ENCODE assay signal across 15 cellular contexts in genomic region chr15:89910891-89911626, GRCh38. TPM values are rescaled to one million over a fixed set of nuclear protein-coding genes. Genes with fewer than 3 reads are reported as not detected.
DNase-seq lines count a peak whose midpoint lies in the region; ATAC-seq, FAIRE-seq and TF ChIP-seq lines count a peak whose summit lies in the region.
"Had no signal": no experiment of that assay in that cellular context is flagged by ENCODE, and none has a peak within 500 bp of the region (broad histone marks: within the 10 kb centered on the region; RNA-seq: fewer than 3 reads in every experiment).

No MANE protein-coding gene starts in this region.

- WGBS in pancreas, 2 donors = 31 to 46% methylated on average over 6 of the region's 6 CpGs

- DNase-seq in GM12891 (ENCODE audit: insufficient read length, low spot score) = no peak
- peak; percentile 31 for DNase-seq in left lobe of liver (ENCODE audit: low spot score)
- DNase-seq in pancreas = peak in 4 of 6 donors; percentile 45 to 74 (median 67)
- no peak for DNase-seq in NCI-H2196 (lab: John Stamatoyannopoulos, UW; ENCODE audit: unreplicated experiment)
- no peak for DNase-seq in GF-D8 (lab: John Stamatoyannopoulos, UW)
- no peak for DNase-seq in effector memory CD8-positive, alpha-beta T cell
- DNase-seq: activated CD4-positive, alpha-beta T cell treated with anti-CD3 and anti-CD28 coated beads, Interleukin-2, amount 50 U/mL, for 4 hours; aorta; CD8-positive, alpha-beta T cell; NCI-H2171 treated with DMSO at 0.1 percent for 48 hours; T-helper 17 cell had no signal

- H3K79me2 ChIP-seq in OCI-LY3 (ENCODE audit: low read length) = no peaks in the 10 kb centered on the region

- no peak for TF ChIP-seq CTCF in OCI-LY3 (IDR thresholded peaks at IDR 0.05; ENCODE audit: low read depth, low read length)
- no peak for TF ChIP-seq CTCF in pancreas (IDR thresholded peaks at IDR 0.05)

- H3K27me3 ChIP-seq in OCI-LY3 (ENCODE audit: low read depth, low read length) = no peaks in the 10 kb centered on the region
- H3K27me3 ChIP-seq in pancreas = no peaks in the 10 kb centered on the region

- H3K36me3 ChIP-seq in OCI-LY3 (replicated peaks; ENCODE audit: low read depth, low read length) (no peaks in the 10 kb centered on the region), pancreas (peaks cover 0 to 10% (median 0%) of the 10 kb centered on the region in 3 donors)

- no peaks in the 10 kb centered on the region for H3K36me3 Mint-ChIP-seq in effector memory CD8-positive, alpha-beta T cell (ENCODE audit: insufficient read depth)
- H3K36me3 Mint-ChIP-seq: CD8-positive, alpha-beta T cell had no signal

- peak overlapping the region; percentile 0; the same call in 1 of the 2 replicates for H3K9ac ChIP-seq in OCI-LY3 (ENCODE audit: low read length)

- H4K20me1 ChIP-seq in OCI-LY3 (ENCODE audit: insufficient read depth, low read length) = no peaks in the 10 kb centered on the region

- ATAC-seq in left lobe of liver = no peak
- peak; percentile 58 to 76 (median 74) for ATAC-seq in pancreas
- no peak for ATAC-seq in effector memory CD8-positive, alpha-beta T cell (replicated peaks)
- ATAC-seq: CD8-positive, alpha-beta T cell; T-helper 17 cell had no signal

- H3K9me3 Mint-ChIP-seq in effector memory CD8-positive, alpha-beta T cell = no peaks in the 10 kb centered on the region
- H3K9me3 Mint-ChIP-seq: activated T-helper 1 cell treated with anti-CD3 and anti-CD28 coated beads, Interleukin-12 subunit alpha, Interleukin-12 subunit beta, Interleukin-2, Interleukin-4 antibody, amounts not matched to agents 30 ng/mL and 10 ng/mL and 1 ng/mL, durations not matched to agents 14 hours and 24 hours and 36 hours; CD8-positive, alpha-beta T cell; stimulated activated naive CD8-positive, alpha-beta T cell treated with anti-CD3 and anti-CD28 coated beads, Interleukin-15, Interleukin-2, amounts not matched to agents 100 ng/mL and 50 ng/mL, for 24 hours had no signal

- H3K4me1 ChIP-seq in OCI-LY3 (ENCODE audit: low read length) (peaks cover 24% of the 10 kb centered on the region), pancreas (peaks cover 0 to 20% (median 10%) of the 10 kb centered on the region in 3 donors)

- no peaks in the 10 kb centered on the region for H3K9me3 ChIP-seq in OCI-LY3 (ENCODE audit: insufficient read depth, low read length)
- no peaks in the 10 kb centered on the region for H3K9me3 ChIP-seq in pancreas

- no peak overlapping the region for H3K4me3 Mint-ChIP-seq in effector memory CD8-positive, alpha-beta T cell
- H3K4me3 Mint-ChIP-seq: activated T-helper 1 cell treated with anti-CD3 and anti-CD28 coated beads, Interleukin-12 subunit alpha, Interleukin-12 subunit beta, Interleukin-2, Interleukin-4 antibody, amounts not matched to agents 30 ng/mL and 10 ng/mL and 1 ng/mL, durations not matched to agents 14 hours and 24 hours and 36 hours; T-helper 17 cell had no signal

- no peak overlapping the region for H3K27ac Mint-ChIP-seq in effector memory CD8-positive, alpha-beta T cell
- H3K27ac Mint-ChIP-seq: activated T-helper 1 cell treated with anti-CD3 and anti-CD28 coated beads, Interleukin-12 subunit alpha, Interleukin-12 subunit beta, Interleukin-2, Interleukin-4 antibody, amounts not matched to agents 30 ng/mL and 10 ng/mL and 1 ng/mL, durations not matched to agents 14 hours and 24 hours and 36 hours; CD8-positive, alpha-beta T cell; stimulated activated naive CD8-positive, alpha-beta T cell treated with anti-CD3 and anti-CD28 coated beads, Interleukin-15, Interleukin-2, amounts not matched to agents 100 ng/mL and 50 ng/mL, for 24 hours; T-helper 17 cell had no signal

- H3K27me3 Mint-ChIP-seq in effector memory CD8-positive, alpha-beta T cell = peaks cover 51 to 75% of the 10 kb centered on the region in 2 donors

- H3K4me2 ChIP-seq in OCI-LY3 (ENCODE audit: low read length) = peak overlapping the region; percentile 38

- H3K4me1 Mint-ChIP-seq in effector memory CD8-positive, alpha-beta T cell (ENCODE audit: low read depth in 2 of 2) = peaks cover 0 to 1% of the 10 kb centered on the region in 2 donors

- no peak for TF ChIP-seq POLR2A in GM12891 (IDR thresholded peaks at IDR 0.05; ENCODE audit: low read depth, low read length)

- intact Hi-C loops in pancreas (cut with DNase I) = no loop called here

- H3K27ac ChIP-seq in OCI-LY3 (ENCODE audit: low read length) (peak overlapping the region; percentile 60), pancreas (peak overlapping the region in 3 of 4 donors; percentile 2 to 90 (median 83))

- no peak overlapping the region for H2AFZ ChIP-seq in OCI-LY3 (ENCODE audit: low read depth, low read length)

- H3K4me3 ChIP-seq in OCI-LY3 (ENCODE audit: low read length) = no peak overlapping the region
- peak overlapping the region in 2 of 4 donors; percentile 83 for H3K4me3 ChIP-seq in pancreas

- FAIRE-seq in GM12891 (lab: Jason Lieb, UNC) (no peak), pancreas (lab: Jason Lieb, UNC) (no peak)
- FAIRE-seq: H54 had no signal

TF ChIP-seq in GM12891, 5 proteins besides CTCF, POLR2A, EP300 and RAD21:
- TF ChIP-seq SPI1 (IDR thresholded peaks at IDR 0.05; ENCODE audit: low read depth, low read length) = 0 out of 2 replicates have a peak, but pooled peaks have one; percentile 8
- TF ChIP-seq TAF1 (IDR thresholded peaks at IDR 0.05; ENCODE audit: low read depth, low read length) = no peak
- no peak for TF ChIP-seq POLR2AphosphoS5 (IDR thresholded peaks at IDR 0.05; ENCODE audit: low read depth, low read length)
TF ChIP-seq in GM12891: peak in this region for 1.

RNA-seq across cellular contexts. Expression of gene ARPIN, which starts 1.7 kb away (rescaled TPM):
- 0.06 TPM for polyA plus RNA-seq in GM12891 (2012; ENCODE audit: low read depth, missing spikeins)
- 6.2 TPM for total RNA-seq in left lobe of liver
- 10 to 100 TPM; 26.2 to 49.8 (median 33.0) TPM for total RNA-seq in pancreas
- 10 to 100 TPM; 12.6 to 21.6 TPM for polyA plus RNA-seq in pancreas
- total RNA-seq: activated T-helper 1 cell treated with anti-CD3 and anti-CD28 coated beads, Interleukin-12 subunit alpha, Interleukin-12 subunit beta, Interleukin-2, Interleukin-4 antibody, amounts not matched to agents 30 ng/mL and 10 ng/mL and 1 ng/mL, durations not matched to agents 14 hours and 24 hours and 36 hours; CD8-positive, alpha-beta T cell had no signal

RNA-seq across cellular contexts. Expression of gene AP3S2, which starts 17.3 kb away (rescaled TPM):
- 10.6 TPM for polyA plus RNA-seq in GM12891 (2012; ENCODE audit: low read depth, missing spikeins)
- total RNA-seq in left lobe of liver = 26.4 TPM
- total RNA-seq in pancreas = 10 to 100 TPM; 15.7 to 25.2 (median 21.2) TPM
- polyA plus RNA-seq in pancreas = 10 to 100 TPM; 11.0 to 16.6 TPM

Comparison
In these comparisons a context has a peak if more than half of its experiments do, and no peak if none do; other contexts are left out.
1. DNase-seq: peak in left lobe of liver (single experiment) and pancreas (4 of 6); none in GM12891 (single experiment), NCI-H2196 (single experiment), GF-D8 (single experiment) and effector memory CD8-positive, alpha-beta T cell (0 of 3).
2. ATAC-seq: peak in pancreas (4 of 4); none in left lobe of liver (single experiment) and effector memory CD8-positive, alpha-beta T cell (single experiment).